ENCODE assay signal across 8 cellular contexts in genomic region chr3:83523470-83524073, GRCh38.
DNase-seq lines count a peak whose midpoint lies in the region; ATAC-seq and TF ChIP-seq lines count a peak whose summit lies in the region.

No MANE protein-coding gene starts in this region.

- no peak overlapping the region for H3K27ac ChIP-seq in spleen

- no peaks in the 10 kb centered on the region for H3K36me3 ChIP-seq in spleen

- ATAC-seq in GM19043 (IDR thresholded peaks at IDR 0.05; ENCODE audit: low read depth, unreplicated experiment) (peak; percentile 83), HG03354 (IDR thresholded peaks at IDR 0.05; ENCODE audit: poor library complexity, severe bottlenecking, unreplicated experiment) (peak; percentile 85), left lobe of liver (peak; percentile 99), GM21619 (IDR thresholded peaks at IDR 0.05; ENCODE audit: unreplicated experiment) (no peak)

- no peaks in the 10 kb centered on the region for H3K4me1 ChIP-seq in spleen

- TF ChIP-seq POLR2A in spleen (IDR thresholded peaks at IDR 0.05): no peak

- peak; percentile 9 for DNase-seq in CMK (ENCODE audit: low read depth)
- DNase-seq in NCI-H524 treated with DMSO at 0.1 percent for 48 hours (lab: John Stamatoyannopoulos, UW): peak; percentile 5
- peak; percentile 5 to 74 for DNase-seq in T47D (ENCODE audit: low read depth in 1 of 2, low spot score in 1 of 2)
- DNase-seq in left lobe of liver (ENCODE audit: low spot score): peak; percentile 57
- no peak for DNase-seq in spleen

- in situ Hi-C loops in T47D (cut with HindIII; ENCODE audit: low pct_unique_long_range_greater_than_20kb, low sequenced_read_pairs): no loop called here

- H3K4me3 ChIP-seq in spleen: no peak overlapping the region

- H3K27me3 ChIP-seq in spleen (replicated peaks in 1 of 7): no peaks in the 10 kb centered on the region

- peak in 3 of 11 experiments; percentile 15 to 28 (median 19) for TF ChIP-seq CTCF in spleen (IDR thresholded peaks at IDR 0.05 in 8 of 11, conservative IDR thresholded peaks at IDR 0.05 in 3 of 11)

- 12 to 23% (median 21%) methylated on average over 7 of the region's 7 CpGs for WGBS in spleen, 5 donors

- no peaks in the 10 kb centered on the region for H3K9me3 ChIP-seq in spleen

- intact Hi-C loops in spleen (cut with DNase I; ENCODE audit: low total_unique reads): no loop called here
